15 cellular contexts compared by ENCODE assay signal in genomic region chr11:69253028-69253427, GRCh38. TPM values are rescaled to one million over a fixed set of nuclear protein-coding genes. Genes with fewer than 3 reads are reported as not detected.
A peak's percentile ranks its signal among the peaks of the same experiment; 100 is the strongest.
DNase-seq lines count a peak whose midpoint lies in the region; ATAC-seq, FAIRE-seq and TF ChIP-seq lines count a peak whose summit lies in the region.
"Had no signal": no experiment of that assay in that cellular context is flagged by ENCODE, and none has a peak within 500 bp of the region (broad histone marks: within the 10 kb centered on the region; RNA-seq: fewer than 3 reads in every experiment).

No MANE protein-coding gene starts in this region.

- peak overlapping the region; percentile 32 for H2AFZ ChIP-seq in IMR-90 (replicated peaks; ENCODE audit: low read length, poor library complexity)
- H2AFZ ChIP-seq in K562 (ENCODE audit: low read depth, low read length) = no peak overlapping the region

- H3K27ac ChIP-seq in IMR-90 (ENCODE audit: insufficient read depth, low read length) = no peak overlapping the region
- no peak overlapping the region for H3K27ac ChIP-seq in K562 (ENCODE audit: extremely low read depth, low read depth, low read length)

- no peak overlapping the region for H4K8ac ChIP-seq in IMR-90 (ENCODE audit: low read depth in 2 of 2, low read length in 2 of 2)

- no peak for FAIRE-seq in K562 (lab: Jason Lieb, UNC)

- H3K36me3 Mint-ChIP-seq in activated T-cell treated with anti-CD3 and anti-CD28 coated beads, Interleukin-2, amount 50 U/mL, for 4 hours (ENCODE audit: insufficient read depth) = no peaks in the 10 kb centered on the region
- H3K36me3 Mint-ChIP-seq: brain had no signal

- no peaks in the 10 kb centered on the region for H3K4me1 Mint-ChIP-seq in activated T-cell treated with anti-CD3 and anti-CD28 coated beads, Interleukin-2, amount 50 U/mL, for 4 hours (ENCODE audit: low read depth)
- H3K4me1 Mint-ChIP-seq: activated CD4-positive, alpha-beta T cell treated with anti-CD3 and anti-CD28 coated beads, Interleukin-2, amount 10 ng/mL, durations not matched to agents 24 days and 14 days had no signal

- no peak overlapping the region for H4K5ac ChIP-seq in IMR-90 (ENCODE audit: low read depth, low read length)

- ATAC-seq in IMR-90 (ENCODE audit: low read depth) (peak; percentile 42; the same call in 1 of the 2 replicates), K562 (no peak)
- no peak for ATAC-seq in activated T-cell treated with anti-CD3 and anti-CD28 coated beads, Interleukin-2, amount 50 U/mL, for 4 hours
- ATAC-seq: stimulated activated naive B cell treated with anti-CD40 and anti-IgM and Interleukin-4, amounts not matched to agents 10 μg/mL and 1 μg/mL and 100 μg/mL, for 72 hours had no signal

- H2AK9ac ChIP-seq in IMR-90 (replicated peaks; ENCODE audit: low read depth, low read length, poor library complexity) = no peak overlapping the region

- in situ Hi-C loops in IMR-90 (cut with MboI; ENCODE audit: low sequenced_read_pairs) = no loop called here
- in situ Hi-C loops in K562 (cut with MboI) = no loop called here

- H3K4me1 ChIP-seq in IMR-90 (ENCODE audit: control insufficient read depth, insufficient read depth, low read length) (peaks cover 7% of the 10 kb centered on the region), K562 (replicated peaks in 1 of 2; ENCODE audit: control insufficient read depth in 2 of 2, insufficient read depth in 2 of 2, low read length in 2 of 2) (peaks cover 0 to 6% of the 10 kb centered on the region in 2 experiments; a peak in 1 of 5 replicates)
- H3K4me1 ChIP-seq: BE2C had no signal

- H3K56ac ChIP-seq in IMR-90 (ENCODE audit: extremely low read depth, insufficient read depth, low read length) = no peak overlapping the region

- H2BK20ac ChIP-seq in IMR-90 (ENCODE audit: low read depth, low read length) = peak overlapping the region; percentile 63

- H3K9me3 ChIP-seq in IMR-90 (ENCODE audit: control insufficient read depth, insufficient read depth, low read length) = peaks cover 30% of the 10 kb centered on the region
- no peaks in the 10 kb centered on the region; the same call in none of the 2 replicates for H3K9me3 ChIP-seq in K562 (replicated peaks; ENCODE audit: control insufficient read depth, insufficient read depth, low read depth, low read length)
- H3K9me3 ChIP-seq: BE2C had no signal

- dilution Hi-C loops in IMR-90 (cut with HindIII; ENCODE audit: low sequenced_read_pairs, unreplicated experiment) = no loop called here

- TF ChIP-seq CTCF in IMR-90 (conservative IDR thresholded peaks at IDR 0.05; ENCODE audit: low read depth, low read length) (no peak), K562 (IDR thresholded peaks at IDR 0.05 in 2 of 3, conservative IDR thresholded peaks at IDR 0.05 in 1 of 3; ENCODE audit: insufficient read depth in 2 of 3, low read depth in 1 of 3, low read length in 3 of 3) (no peak)

- TF ChIP-seq RAD21 in IMR-90 (IDR thresholded peaks at IDR 0.05; ENCODE audit: low read length) (no peak), K562 (CRISPR knock-in tag; conservative IDR thresholded peaks at IDR 0.05 in 1 of 2, IDR thresholded peaks at IDR 0.05 in 1 of 2) (no peak)

- H3K14ac ChIP-seq in IMR-90 (replicated peaks; ENCODE audit: low read depth, low read length) = 0 out of 2 replicates have a peak overlapping the region, but pooled peaks have one; percentile 65

- H3K27me3 Mint-ChIP-seq in activated T-cell treated with anti-CD3 and anti-CD28 coated beads, Interleukin-2, amount 50 U/mL, for 4 hours (ENCODE audit: low read depth) = peaks cover 17% of the 10 kb centered on the region

- H3K9ac ChIP-seq in IMR-90 (ENCODE audit: low read depth, low read length) (no peak overlapping the region), K562 (ENCODE audit: insufficient read depth in 1 of 2, low read depth in 2 of 2, low read length in 2 of 2) (no peak overlapping the region)

- H3K4me2 ChIP-seq in IMR-90 (ENCODE audit: low read depth, low read length) (no peak overlapping the region), K562 (ENCODE audit: insufficient read depth, low read length) (no peak overlapping the region)

- TF ChIP-seq POLR2A in IMR-90 (IDR thresholded peaks at IDR 0.05; ENCODE audit: low read depth, low read length) = no peak
- no peak for TF ChIP-seq POLR2A in K562 (conservative IDR thresholded peaks at IDR 0.05)

- H3K4ac ChIP-seq in IMR-90 (ENCODE audit: low read depth, low read length) = peak overlapping the region; percentile 63; the same call in 1 of the 2 replicates

- H3K9me1 ChIP-seq in IMR-90 (ENCODE audit: insufficient read depth, low read length) = no peaks in the 10 kb centered on the region
- H3K9me1 ChIP-seq in K562 (ENCODE audit: control insufficient read depth, insufficient read depth, low read length) = no peaks in the 10 kb centered on the region

- H2BK5ac ChIP-seq in IMR-90 (ENCODE audit: low read depth, low read length, poor library complexity, severe bottlenecking) = no peak overlapping the region

- H3K4me3 ChIP-seq in IMR-90 (ENCODE audit: insufficient read depth, low read depth, low read length) = no peak overlapping the region
- H3K4me3 ChIP-seq in K562 = no peak overlapping the region

- H4K20me1 ChIP-seq in IMR-90 (ENCODE audit: insufficient read depth, low read length) (no peaks in the 10 kb centered on the region), K562 (replicated peaks; ENCODE audit: control insufficient read depth, insufficient read depth, low read length) (no peaks in the 10 kb centered on the region)

- no peak for TF ChIP-seq EP300 in K562 (IDR thresholded peaks at IDR 0.05; ENCODE audit: low read length)

- peaks cover 19% of the 10 kb centered on the region for H3K27me3 ChIP-seq in IMR-90 (ENCODE audit: control insufficient read depth, insufficient read depth, low read length)
- peaks cover 34 to 48% of the 10 kb centered on the region in 2 experiments for H3K27me3 ChIP-seq in K562 (ENCODE audit: control insufficient read depth in 2 of 2, insufficient read depth in 2 of 2, low read length in 2 of 2)
- H3K27me3 ChIP-seq: BE2C had no signal

- intact Hi-C loops in IMR-90 (cut with micrococcal nuclease) = no loop called here
- intact Hi-C loops in K562 (cut with micrococcal nuclease) = no loop called here

- H4K91ac ChIP-seq in IMR-90 (ENCODE audit: insufficient read depth, low read depth, low read length) = no peak overlapping the region

- no peaks in the 10 kb centered on the region for H3K79me2 ChIP-seq in K562 (ENCODE audit: control insufficient read depth, insufficient read depth, low read length)

- peak overlapping the region; percentile 65 for H2AK5ac ChIP-seq in IMR-90 (ENCODE audit: low read depth, low read length)

- no peaks in the 10 kb centered on the region for H3K79me1 ChIP-seq in IMR-90 (ENCODE audit: low read depth in 1 of 2, low read length in 2 of 2)

- POLR2A ChIA-PET in IMR-90 (lab: Charles Lee; ENCODE audit: unreplicated experiment) = no interaction called here
- POLR2A ChIA-PET in K562 (lab: Yijun Ruan, JAX) = no interaction called here

- H3K36me3 ChIP-seq in IMR-90 (ENCODE audit: control insufficient read depth, insufficient read depth, low read length) = no peaks in the 10 kb centered on the region
- no peaks in the 10 kb centered on the region for H3K36me3 ChIP-seq in K562 (ENCODE audit: control insufficient read depth, insufficient read depth, low read length)
- H3K36me3 ChIP-seq: BE2C had no signal

- peak; percentile 49 for DNase-seq in AG08396 (ENCODE audit: low spot score)
- peak; percentile 73 for DNase-seq in IMR-90
- no peak for DNase-seq in K562 (ENCODE audit: extremely low read depth in 1 of 4, low spot score in 3 of 4)
- peak; percentile 40 for DNase-seq in glomerular visceral epithelial cell (ENCODE audit: extremely low spot score)
- no peak for DNase-seq in COLO668 (lab: John Stamatoyannopoulos, UW; ENCODE audit: unreplicated experiment)
- no peak for DNase-seq in foreskin melanocyte
- DNase-seq in activated T-cell treated with anti-CD3 and anti-CD28 coated beads, Interleukin-2, amount 50 U/mL, for 4 hours = no peak
- DNase-seq in HuH-7 (ENCODE audit: low spot score) = no peak
- DNase-seq: activated CD4-positive, alpha-beta T cell treated with anti-CD3 and anti-CD28 coated beads, Interleukin-2, amount 10 ng/mL, durations not matched to agents 24 days and 14 days; BE2C; MV-4-11; stimulated activated CD4-positive, alpha-beta T cell treated with anti-CD3 and anti-CD28 coated beads, Interleukin-2, amount 100 ng/mL, for 48 hours; stimulated activated naive B cell treated with anti-CD40 and anti-IgM and Interleukin-4, amounts not matched to agents 10 μg/mL and 1 μg/mL and 100 μg/mL, for 72 hours had no signal

- no peak overlapping the region for H3K4me3 Mint-ChIP-seq in activated T-cell treated with anti-CD3 and anti-CD28 coated beads, Interleukin-2, amount 50 U/mL, for 4 hours
- H3K4me3 Mint-ChIP-seq: activated CD4-positive, alpha-beta T cell treated with anti-CD3 and anti-CD28 coated beads, Interleukin-2, amount 10 ng/mL, durations not matched to agents 24 days and 14 days; brain; stimulated activated naive B cell treated with anti-CD40 and anti-IgM and Interleukin-4, amounts not matched to agents 10 μg/mL and 1 μg/mL and 100 μg/mL, for 72 hours; T-helper 1 cell treated with Interleukin-12 subunit alpha and Interleukin-12 subunit beta and Interleukin-4 antibody, amounts not matched to agents 30 μg/mL and 1 μg/mL, for 36 hours had no signal

- no peak overlapping the region for H2BK15ac ChIP-seq in IMR-90 (ENCODE audit: low read depth, low read length)

- no TSS peak for BruUV-seq in IMR-90 (replicated peaks; lab: Mats Ljungman, UMichigan)
- no TSS peak for BruUV-seq in K562 (replicated peaks; lab: Mats Ljungman, UMichigan)

- CTCF ChIA-PET in IMR-90 (lab: Yijun Ruan, JAX) (no interaction called here), K562 (lab: Yijun Ruan, JAX; ENCODE audit: low intra/inter-chr PET ratio) (no interaction called here)

- no peak overlapping the region for H3K18ac ChIP-seq in IMR-90 (ENCODE audit: low read depth, low read length)

- peak overlapping the region; percentile 18; the same call in 1 of the 2 replicates for H2BK120ac ChIP-seq in IMR-90 (ENCODE audit: low read depth, low read length)

- no peak overlapping the region for H3K23ac ChIP-seq in IMR-90 (ENCODE audit: low read depth, low read length)

- H3K9me3 Mint-ChIP-seq in activated T-cell treated with anti-CD3 and anti-CD28 coated beads, Interleukin-2, amount 50 U/mL, for 4 hours = peaks cover 14% of the 10 kb centered on the region

RNA-seq across cellular contexts. Expression of gene MYEOV, which starts 40.9 kb away (rescaled TPM):
- total RNA-seq in IMR-90 (2012; rRNA removed) (6.1 and 6.8 TPM in 2 replicates), K562 (2014; rRNA removed) (29.5 and 33.6 TPM in 2 replicates), K562 (2014; rRNA removed; fragmentation: Illumina TruSeq; extraction: Trizol) (29.7 and 32.2 TPM in 2 replicates), K562 (2015; rRNA removed; fragmentation: Illumina TruSeq; extraction: Trizol) (26.1 and 28.1 TPM in 2 replicates), K562 (2021) (77.7 and 92.3 TPM in 2 replicates)
- polyA plus RNA-seq in IMR-90 (2012; rRNA removed) (5.8 and 12.5 TPM in 2 replicates), K562 (2011; rRNA removed) (133 TPM in 2 replicates), K562 (2014; fragmentation: Illumina TruSeq; extraction: Trizol) (68.2 and 86.9 TPM in 2 replicates), K562 (2014; fragmentation: Nextera tagmentation; extraction: Ambion mirVana) (10 to 100 TPM; 10.2 to 11.5 TPM), K562 (2014; rRNA removed) (80.9 and 87.6 TPM in 2 replicates)
- polyA plus RNA-seq in IMR-90 (2012; cell fraction: cytosol; rRNA removed) = 3.3 and 5.6 TPM in 2 replicates
- 7.1 and 13.0 TPM in 2 replicates for polyA plus RNA-seq in IMR-90 (2012; cell fraction: nucleus; rRNA removed; ENCODE audit: low replicate concordance)
- total RNA-seq in K562 (2011; cell fraction: chromatin; rRNA removed; ENCODE audit: low replicate concordance) = 153 and 334 TPM in 2 replicates
- 281 and 292 TPM in 2 replicates for total RNA-seq in K562 (2011; cell fraction: nucleolus; rRNA removed)
- 180 and 211 TPM in 2 replicates for total RNA-seq in K562 (2011; cell fraction: nucleoplasm; rRNA removed)
- 96.6 and 154 TPM in 2 replicates for polyA plus RNA-seq in K562 (2011; cell fraction: cytosol; rRNA removed)
- polyA plus RNA-seq in K562 (2011; cell fraction: nucleus; rRNA removed) = 301 and 457 TPM in 2 replicates
- polyA plus RNA-seq in K562 (2012) = 69.0 and 89.1 TPM in 2 replicates
- polyA minus RNA-seq in K562 (2011; rRNA and poly(A)+ RNA removed) = 48.1 and 73.1 TPM in 2 replicates
- 38.3 and 45.9 TPM in 2 replicates for polyA minus RNA-seq in K562 (2011; cell fraction: cytosol; rRNA and poly(A)+ RNA removed)
- 87.9 and 158 TPM in 2 replicates for polyA minus RNA-seq in K562 (2011; cell fraction: nucleus; rRNA and poly(A)+ RNA removed)
- total RNA-seq in activated T-cell treated with anti-CD3 and anti-CD28 coated beads, Interleukin-2, amount 50 U/mL, for 4 hours = under 1 TPM in 2 of 3 donors, not detected in 1; 0.10 to 0.50 TPM

Comparison
In these comparisons a context has a peak if more than half of its experiments do, and no peak if none do; other contexts are left out.
1. DNase-seq: peak in AG08396 (single experiment), IMR-90 (single experiment) and glomerular visceral epithelial cell (single experiment); none in K562 (0 of 4), COLO668 (single experiment), foreskin melanocyte (single experiment), activated T-cell treated with anti-CD3 and anti-CD28 coated beads, Interleukin-2, amount 50 U/mL, for 4 hours (single experiment) and HuH-7 (single experiment).